ENCODE assay signal across 8 cellular contexts in the genomic region with DNA sequence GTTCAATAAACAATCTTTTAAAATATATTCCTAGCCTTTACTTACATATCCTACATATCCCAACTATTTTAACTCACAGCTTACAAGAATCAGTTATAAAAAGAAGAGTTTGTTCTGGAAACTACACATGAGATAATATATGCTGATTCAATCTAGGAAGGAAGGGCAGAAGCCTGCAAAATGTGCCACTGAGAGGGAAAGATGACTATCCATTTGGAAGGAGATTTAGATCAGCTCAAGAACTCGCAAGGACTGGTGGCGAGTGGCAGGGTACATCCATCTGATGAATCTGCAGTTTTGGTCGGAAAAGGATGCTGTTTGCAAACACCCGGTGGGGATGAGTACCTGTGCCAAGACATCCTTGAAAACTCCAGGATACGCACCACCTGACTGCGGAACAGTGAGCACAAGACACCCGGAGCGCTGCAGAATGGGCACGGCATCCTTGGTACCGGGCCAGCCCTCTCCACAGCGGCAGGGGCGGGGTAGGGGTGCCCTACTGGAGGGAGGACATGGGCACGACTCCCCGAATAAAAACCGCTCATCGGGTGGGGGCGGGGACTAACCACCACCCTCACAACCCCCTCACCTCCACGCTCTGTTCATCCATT. TPM values are rescaled to one million over a fixed set of nuclear protein-coding genes. Genes with fewer than 3 reads are reported as not detected.
A peak's percentile ranks its signal among the peaks of the same experiment; 100 is the strongest.
DNase-seq lines count a peak whose midpoint lies in the region; TF ChIP-seq lines count a peak whose summit lies in the region.

No MANE protein-coding gene starts in this region.

- peaks cover 6% of the 10 kb centered on the region; the same call in 1 of the 2 replicates for H3F3A ChIP-seq in GM23248 (ENCODE audit: insufficient read depth)

- in situ Hi-C loops in GM23248 (cut with MboI): no loop called here

- peak overlapping the region; percentile 88 for H3K27ac ChIP-seq in GM23248

- no peak for TF ChIP-seq CTCF in retinal pigment epithelial cell (conservative IDR thresholded peaks at IDR 0.05; ENCODE audit: low read depth, low read length)

- peaks cover 4% of the 10 kb centered on the region; the same call in 1 of the 2 replicates for H3K36me3 ChIP-seq in GM23248 (ENCODE audit: low read depth)

- peak overlapping the region; percentile 94 for H3K4me2 ChIP-seq in GM23248 (ENCODE audit: unreplicated experiment)

- H3K9ac ChIP-seq in GM23248: peak overlapping the region; percentile 92

- no peaks in the 10 kb centered on the region for H3K27me3 ChIP-seq in GM23248 (replicated peaks; ENCODE audit: insufficient read depth)

- peaks cover 46% of the 10 kb centered on the region for H3K79me2 ChIP-seq in GM23248 (ENCODE audit: insufficient read depth)

- DNase-seq in DMS153 (lab: John Stamatoyannopoulos, UW) (peak; percentile 31), GM23248 (peak; percentile 73), Kasumi-1 (lab: John Stamatoyannopoulos, UW) (peak; percentile 68 to 73), T-helper 2 cell (peak; percentile 51 to 88 (median 68)), anterior cingulate cortex (lab: John Stamatoyannopoulos, UW) (peak in 54 of 58 donors; percentile 15 to 78 (median 52)), hepatic stellate cell (ENCODE audit: low spot score) (peak; percentile 46), retinal pigment epithelial cell (ENCODE audit: low read depth) (no peak), NCI-H1930 (lab: John Stamatoyannopoulos, UW) (no peak)

- H3K9me2 ChIP-seq in GM23248 (ENCODE audit: insufficient read depth): no peaks in the 10 kb centered on the region

- WGBS in GM23248 (ENCODE audit: low coverage in 1 of 2, low lambda C conversion rate in 2 of 2, missing lambda C conversion rate in 2 of 2), 2 experiments: 0 to 1% methylated on average over 12 to 16 of the region's 18 CpGs

- H3K9me3 ChIP-seq in GM23248 (ENCODE audit: low read depth): no peaks in the 10 kb centered on the region

- H2AFZ ChIP-seq in GM23248: peak overlapping the region; percentile 83

- no peaks in the 10 kb centered on the region for H4K20me1 ChIP-seq in GM23248 (ENCODE audit: insufficient read depth)

- H3K4me3 ChIP-seq in GM23248: peak overlapping the region; percentile 88
- H3K4me3 ChIP-seq in retinal pigment epithelial cell (ENCODE audit: low read length): peak overlapping the region; percentile 76

- peaks cover 8% of the 10 kb centered on the region for H3K4me1 ChIP-seq in GM23248 (ENCODE audit: insufficient read depth)

RNA-seq across cellular contexts. Expression of gene TRIM37, which starts 0.7 kb away (rescaled TPM):
- total RNA-seq in GM23248 (2014; rRNA removed; shearing (Covaris generic)): 23.7 and 25.2 TPM in 2 replicates
- 17.1 TPM in 2 replicates for polyA plus RNA-seq in GM23248 (2016; fragmentation: Nextera tagmentation; extraction: Ambion mirVana)

RNA-seq across cellular contexts. Expression of gene SKA2, which starts 49.0 kb away (rescaled TPM):
- total RNA-seq in GM23248 (2014; rRNA removed; shearing (Covaris generic)): 24.8 and 44.4 TPM in 2 replicates
- polyA plus RNA-seq in GM23248 (2016; fragmentation: Nextera tagmentation; extraction: Ambion mirVana): 39.3 and 39.9 TPM in 2 replicates

RNA-seq across cellular contexts. Expression of gene PRR11, which starts 49.6 kb away (rescaled TPM):
- 5.9 and 6.4 TPM in 2 replicates for total RNA-seq in GM23248 (2014; rRNA removed; shearing (Covaris generic))
- polyA plus RNA-seq in GM23248 (2016; fragmentation: Nextera tagmentation; extraction: Ambion mirVana): 15.0 and 15.4 TPM in 2 replicates

Comparison
In these comparisons a context has a peak if more than half of its experiments do, and no peak if none do; other contexts are left out.
1. DNase-seq: peak in DMS153 (single experiment), GM23248 (single experiment), Kasumi-1 (2 of 2), T-helper 2 cell (5 of 5), anterior cingulate cortex (54 of 58) and hepatic stellate cell (single experiment); none in retinal pigment epithelial cell (single experiment) and NCI-H1930 (0 of 2).